In the genomic region with DNA sequence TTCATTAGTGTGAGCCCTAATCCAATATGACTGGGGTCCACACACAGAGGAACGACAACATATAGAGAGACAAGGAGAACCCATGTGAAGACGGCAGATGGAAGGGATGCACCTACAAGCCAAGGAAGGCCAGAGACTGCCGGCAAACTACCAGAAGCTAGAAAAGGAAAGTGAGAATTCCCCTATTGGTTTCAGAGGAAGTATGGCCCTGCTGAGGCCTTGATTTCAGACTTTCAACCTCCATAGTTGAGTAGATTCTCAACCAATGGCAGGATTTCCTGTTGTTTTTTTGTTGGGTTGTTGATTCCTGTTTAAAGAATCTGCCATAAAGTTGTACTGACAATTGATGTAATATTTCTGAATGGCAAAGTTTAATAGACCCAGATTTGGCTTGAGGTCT, we compare ENCODE assay signal across 23 cellular contexts.
DNase-seq lines count a peak whose midpoint lies in the region; ATAC-seq and TF ChIP-seq lines count a peak whose summit lies in the region.
"Had no signal": no experiment of that assay in that cellular context is flagged by ENCODE, and none has a peak within 500 bp of the region (broad histone marks: within the 10 kb centered on the region; RNA-seq: fewer than 3 reads in every experiment).

No MANE protein-coding gene starts in this region.

- DNase-seq in coronary artery (ENCODE audit: low spot score), result no peak
- no peak for DNase-seq in DMS53 treated with DMSO at 0.1 percent for 48 hours (lab: John Stamatoyannopoulos, UW; ENCODE audit: unreplicated experiment)
- no peak for DNase-seq in HFFc6
- DNase-seq in amygdala (lab: John Stamatoyannopoulos, UW), result no peak
- DNase-seq: activated CD4-positive, alpha-beta T cell treated with anti-CD3 and anti-CD28 coated beads, Interleukin-2, amount 50 U/mL, for 4 hours; activated naive CD4-positive, alpha-beta T cell treated with anti-CD3 and anti-CD28 coated beads, Interleukin-2, amount 50 U/mL, for 16 hours; activated T-cell treated with anti-CD3 and anti-CD28 coated beads, Interleukin-2, amount 50 U/mL, for 1 hour; GDM1; heart right ventricle; NCI-H1092; NCI-H510A; ovary; Right ventricle myocardium superior; stimulated activated naive CD4-positive, alpha-beta T cell treated with Interleukin-2 at 50 U/mL for 16 hours; T-helper 1 cell had no signal

- H3K4me1 Mint-ChIP-seq in HFFc6 (ENCODE audit: low read depth), result no peaks in the 10 kb centered on the region

- H3K36me3 Mint-ChIP-seq in HFFc6 (ENCODE audit: low read depth), result no peaks in the 10 kb centered on the region

- ATAC-seq in GM18502 (IDR thresholded peaks at IDR 0.05; ENCODE audit: poor library complexity, unreplicated experiment), result peak; percentile 91
- peak; percentile 76 for ATAC-seq in GM19463 (IDR thresholded peaks at IDR 0.05; ENCODE audit: unreplicated experiment)
- ATAC-seq in HG02885 (IDR thresholded peaks at IDR 0.05; ENCODE audit: poor library complexity, unreplicated experiment), result peak; percentile 72
- peak; percentile 81 for ATAC-seq in HG03521 (IDR thresholded peaks at IDR 0.05; ENCODE audit: unreplicated experiment)
- ATAC-seq: heart right ventricle, sciatic nerve had no signal

- H3K9me3 Mint-ChIP-seq in HFFc6, result peaks cover 9% of the 10 kb centered on the region; the same call in 1 of the 2 replicates

- H3K27ac ChIP-seq in coronary artery, result no peak overlapping the region
- H3K27ac ChIP-seq: C4-2B, heart right ventricle, ovary, tibial nerve had no signal

- H3K27me3 Mint-ChIP-seq in HFFc6 (ENCODE audit: insufficient read depth), result peaks cover 3% of the 10 kb centered on the region; the same call in 1 of the 2 replicates

- TF ChIP-seq CTCF in coronary artery (IDR thresholded peaks at IDR 0.05), result no peak
- no peak for TF ChIP-seq CTCF in HFFc6 (IDR thresholded peaks at IDR 0.05)

- no peak overlapping the region for H3K4me3 Mint-ChIP-seq in HFFc6

- H3K27ac Mint-ChIP-seq in HFFc6, result no peak overlapping the region

- no peak overlapping the region for H3K4me3 ChIP-seq in coronary artery
- H3K4me3 ChIP-seq: heart right ventricle, lung, ovary, tibial nerve had no signal
